ENCODE assay signal across 8 cellular contexts in genomic region chr3:179450321-179450720, GRCh38. TPM values are rescaled to one million over a fixed set of nuclear protein-coding genes. Genes with fewer than 3 reads are reported as not detected.
DNase-seq lines count a peak whose midpoint lies in the region; ATAC-seq, FAIRE-seq and TF ChIP-seq lines count a peak whose summit lies in the region.

No MANE protein-coding gene starts in this region.

- peak overlapping the region; percentile 99 for H2AFZ ChIP-seq in Loucy (ENCODE audit: low read length)

- intact Hi-C loops in colonic mucosa (cut with DNase I) = no loop called here

- H3K9me3 Mint-ChIP-seq in neural crest cell = no peaks in the 10 kb centered on the region

- no peaks in the 10 kb centered on the region for H3K9me2 ChIP-seq in Loucy (replicated peaks; ENCODE audit: low read depth, low read length)

- H3K27ac Mint-ChIP-seq in neural crest cell (ENCODE audit: unreplicated experiment) = peak overlapping the region; percentile 68

- H3K79me2 ChIP-seq in Loucy (ENCODE audit: insufficient read depth, low read length) = peaks cover 52% of the 10 kb centered on the region

- H3K36me3 Mint-ChIP-seq in neural crest cell (ENCODE audit: low read depth) = peaks cover 4% of the 10 kb centered on the region

- no peaks in the 10 kb centered on the region; the same call in 1 of the 2 replicates for H3F3A ChIP-seq in Loucy (ENCODE audit: low read depth)

- H3K4me2 ChIP-seq in Loucy (ENCODE audit: low read depth, low read length, poor library complexity, severe bottlenecking) = peak overlapping the region; percentile 85

- H3K27me3 ChIP-seq in Loucy (ENCODE audit: insufficient read depth, low read length, poor library complexity, severe bottlenecking) (no peaks in the 10 kb centered on the region), colonic mucosa (no peaks in the 10 kb centered on the region)

- peaks cover 32% of the 10 kb centered on the region for H3K4me1 Mint-ChIP-seq in neural crest cell

- H3K4me3 ChIP-seq in Loucy (ENCODE audit: low read length, poor library complexity, severe bottlenecking) (peak overlapping the region; percentile 91), colonic mucosa (peak overlapping the region; percentile 36)

- H3K4me3 Mint-ChIP-seq in neural crest cell = peak overlapping the region; percentile 95

- H3K27ac ChIP-seq in colonic mucosa = peak overlapping the region; percentile 79

- H3K9me3 ChIP-seq in Loucy (ENCODE audit: insufficient read depth, low read depth, low read length) (no peaks in the 10 kb centered on the region), colonic mucosa (no peaks in the 10 kb centered on the region)

- H3K36me3 ChIP-seq in Loucy (ENCODE audit: insufficient read depth, low read length) = no peaks in the 10 kb centered on the region
- H3K36me3 ChIP-seq in colonic mucosa = no peaks in the 10 kb centered on the region

- H3K4me1 ChIP-seq in Loucy (ENCODE audit: insufficient read depth, low read length, poor library complexity, severe bottlenecking) (peaks cover 36% of the 10 kb centered on the region), colonic mucosa (no peaks in the 10 kb centered on the region)

- H3K27me3 Mint-ChIP-seq in neural crest cell (ENCODE audit: low read depth) = peaks cover 2% of the 10 kb centered on the region

- H4K20me1 ChIP-seq in Loucy (ENCODE audit: insufficient read depth, low read length, poor library complexity, severe bottlenecking) = no peaks in the 10 kb centered on the region

- TF ChIP-seq CTCF in Loucy (conservative IDR thresholded peaks at IDR 0.05; ENCODE audit: low read length) (no peak), colonic mucosa (IDR thresholded peaks at IDR 0.05) (no peak), neural crest cell (conservative IDR thresholded peaks at IDR 0.05) (no peak)

- DNase-seq in DMS 273 treated with DMSO at 0.1 percent for 48 hours (lab: John Stamatoyannopoulos, UW) (peak; percentile 64), colonic mucosa (no peak), neural crest cell (ENCODE audit: low read depth, low spot score) (no peak), NCI-H526 treated with DMSO at 0.1 percent for 48 hours (lab: John Stamatoyannopoulos, UW) (no peak), NCI-H226 (no peak), HTR-8/SVneo (ENCODE audit: insufficient read length, low spot score) (no peak)

- no peak for ATAC-seq in HG02588 (IDR thresholded peaks at IDR 0.05; ENCODE audit: unreplicated experiment)

- FAIRE-seq in HTR-8/SVneo (lab: Jason Lieb, UNC) = no peak

- H3K9ac ChIP-seq in Loucy (ENCODE audit: low read depth, low read length, poor library complexity, severe bottlenecking) (peak overlapping the region; percentile 77), colonic mucosa (ENCODE audit: low read depth in 2 of 2, low read length in 2 of 2) (peak overlapping the region in 1 of 2 donors; percentile 61)

RNA-seq across cellular contexts. Expression of gene GNB4, which starts 0.9 kb away (rescaled TPM):
- total RNA-seq in colonic mucosa = 10 to 100 TPM in 1 of 2 donors, 1 to 10 TPM in 1; 3.1 to 10.4 TPM
- 36.7 and 37.3 TPM in 2 replicates for total RNA-seq in neural crest cell
